Comparison of ENCODE assay signal across 2 cellular contexts in genomic region chr10:79239930-79240713, GRCh38.
TF ChIP-seq lines count a peak whose summit lies in the region.

No MANE protein-coding gene starts in this region.

TF ChIP-seq in HEK293, 187 proteins besides CTCF, POLR2A, EP300 and RAD21 (continued from another document and continues in another):
- TF ChIP-seq PRDM10 (tag by site-specific recombination; IDR thresholded peaks at IDR 0.05) = no peak
- TF ChIP-seq ZNF341 (tag by site-specific recombination; IDR thresholded peaks at IDR 0.05; ENCODE audit: low read depth) = peak; percentile 48
- TF ChIP-seq ZNF394 (tag by site-specific recombination; IDR thresholded peaks at IDR 0.05; ENCODE audit: borderline replicate concordance) = no peak
- TF ChIP-seq ZSCAN18 (tag by site-specific recombination; IDR thresholded peaks at IDR 0.05) = no peak
- TF ChIP-seq ZNF707 (tag by site-specific recombination; IDR thresholded peaks at IDR 0.05) = no peak
- TF ChIP-seq ZNF473 (tag by site-specific recombination; IDR thresholded peaks at IDR 0.05) = no peak
- TF ChIP-seq HOXA7 (CRISPR knock-in tag; IDR thresholded peaks at IDR 0.05; ENCODE audit: borderline replicate concordance) = no peak
- TF ChIP-seq ZIC2 (tag by site-specific recombination; IDR thresholded peaks at IDR 0.05) = peak; percentile 55; the same call in 1 of the 2 replicates
- TF ChIP-seq PATZ1 (tag by site-specific recombination; IDR thresholded peaks at IDR 0.05) = peak; percentile 51; the same call in 1 of the 2 replicates
- no peak for TF ChIP-seq ZEB2 (tag by site-specific recombination; IDR thresholded peaks at IDR 0.05)
- TF ChIP-seq ZNF362 (tag by site-specific recombination; IDR thresholded peaks at IDR 0.05) = 0 out of 2 replicates have a peak, but pooled peaks have one; percentile 33
- TF ChIP-seq PRDM4 (tag by site-specific recombination; IDR thresholded peaks at IDR 0.05) = no peak
- no peak for TF ChIP-seq ZSCAN30 (tag by site-specific recombination; IDR thresholded peaks at IDR 0.05)

TF ChIP-seq in WTC11, 78 proteins besides CTCF, POLR2A, EP300 and RAD21 (continued from another document):
- TF ChIP-seq AFF4 (CRISPR knock-in tag; IDR thresholded peaks at IDR 0.05; ENCODE audit: borderline replicate concordance) (no peak), FOXJ3 (CRISPR knock-in tag; IDR thresholded peaks at IDR 0.05; ENCODE audit: borderline replicate concordance) (no peak), MAX (CRISPR knock-in tag; IDR thresholded peaks at IDR 0.05) (no peak), ETV6 (CRISPR knock-in tag; IDR thresholded peaks at IDR 0.05) (no peak), GTF2I (CRISPR knock-in tag; conservative IDR thresholded peaks at IDR 0.05) (no peak), FOXP1 (CRISPR knock-in tag; IDR thresholded peaks at IDR 0.05; ENCODE audit: borderline replicate concordance) (no peak)
TF ChIP-seq in WTC11: peak in this region for 0.
